27 cellular contexts compared by ENCODE assay signal in the genomic region with DNA sequence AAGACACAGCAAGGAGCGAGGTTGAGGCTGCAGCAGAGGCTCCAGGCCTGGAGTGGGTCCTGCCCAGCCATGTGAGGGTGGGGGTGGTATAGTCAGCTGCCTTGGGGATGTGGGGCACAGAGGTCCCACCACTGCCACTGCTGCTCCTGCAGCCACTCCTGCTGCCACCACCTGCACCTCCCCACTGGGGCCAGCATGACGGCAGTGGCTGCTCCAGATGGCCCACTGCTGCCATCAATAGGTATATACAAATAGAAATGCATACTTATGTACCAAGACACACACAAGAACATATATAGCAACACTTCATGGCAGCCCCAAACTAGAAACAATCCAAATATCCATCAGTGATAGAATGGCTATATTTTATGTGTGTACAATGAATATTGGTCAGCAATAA.
"Had no signal": no experiment of that assay in that cellular context is flagged by ENCODE, and none has a peak within 500 bp of the region (broad histone marks: within the 10 kb centered on the region; RNA-seq: fewer than 3 reads in every experiment).

No MANE protein-coding gene starts in this region.

- ATAC-seq: heart left ventricle; left lobe of liver; mucosa of descending colon; natural killer cell treated with Interleukin-12 subunit alpha and Interleukin-12 subunit beta and Interleukin-15 and Interleukin-18, amount 100 ng/mL, for 72 hours; sciatic nerve had no signal

- DNase-seq: dermis blood vessel endothelial cell; effector memory CD4-positive, alpha-beta T cell; heart left ventricle; kidney; mucosa of descending colon; naive B cell; stimulated activated CD4-positive, alpha-beta T cell treated with anti-CD3 and anti-CD28 coated beads, Interleukin-12 subunit alpha, Interleukin-12 subunit beta, amount 100 ng/mL, for 4 hours; stimulated activated CD4-positive, alpha-beta T cell treated with anti-CD3 and anti-CD28 coated beads, Interleukin-1b, Interleukin-23, amount 100 ng/mL, for 48 hours; stimulated activated CD4-positive, alpha-beta T cell treated with anti-CD3 and anti-CD28 coated beads, Interleukin-4, amount 100 ng/mL, for 1 hour; stimulated activated CD8-positive, alpha-beta memory T cell treated with anti-CD3 and anti-CD28 coated beads, Interleukin-4, amount 100 ng/mL, for 48 hours; stimulated activated naive CD4-positive, alpha-beta T cell treated with Interleukin-2 at 50 U/mL for 16 hours; uterus had no signal

- H3K9me3 Mint-ChIP-seq: mesothelial cell of epicardium; natural killer cell treated with Interleukin-12 subunit alpha and Interleukin-12 subunit beta and Interleukin-15 and Interleukin-18, amount 100 ng/mL, for 72 hours; neural crest cell had no signal

- H3K9me3 ChIP-seq: heart left ventricle, mucosa of descending colon, thoracic aorta, tibial nerve, upper lobe of left lung, uterus had no signal

- H3K36me3 ChIP-seq: heart left ventricle, thoracic aorta, tibial nerve, upper lobe of left lung, uterus had no signal

- H3K4me3 ChIP-seq: coronary artery, heart left ventricle, hepatocyte, lung, mucosa of descending colon, smooth muscle cell, thoracic aorta, tibial nerve, upper lobe of left lung, uterus had no signal

- H3K4me1 Mint-ChIP-seq: memory B cell, mesothelial cell of epicardium had no signal

- H3K27ac ChIP-seq: coronary artery, heart left ventricle, hepatocyte, parathyroid adenoma, thoracic aorta, tibial nerve, upper lobe of left lung, uterus had no signal

- H3K4me1 ChIP-seq: heart left ventricle, parathyroid adenoma, upper lobe of left lung, uterus had no signal

- H3K4me3 Mint-ChIP-seq: memory B cell; mesothelial cell of epicardium; naive B cell; natural killer cell treated with Interleukin-12 subunit alpha and Interleukin-12 subunit beta and Interleukin-15 and Interleukin-18, amount 100 ng/mL, for 72 hours; neural crest cell had no signal

- H3K27me3 Mint-ChIP-seq: memory B cell; naive B cell; natural killer cell treated with Interleukin-12 subunit alpha and Interleukin-12 subunit beta and Interleukin-15 and Interleukin-18, amount 100 ng/mL, for 72 hours; progenitor cell of endocrine pancreas had no signal

- H3K27ac Mint-ChIP-seq: memory B cell; mesothelial cell of epicardium; naive B cell; natural killer cell treated with Interleukin-12 subunit alpha and Interleukin-12 subunit beta and Interleukin-15 and Interleukin-18, amount 100 ng/mL, for 72 hours; progenitor cell of endocrine pancreas had no signal

- H3K4me2 ChIP-seq: hepatocyte, smooth muscle cell had no signal

- H3K9ac ChIP-seq: parathyroid adenoma had no signal

- H2AFZ ChIP-seq: hepatocyte, parathyroid adenoma had no signal

- H3K36me3 Mint-ChIP-seq: memory B cell; mesothelial cell of epicardium; natural killer cell treated with Interleukin-12 subunit alpha and Interleukin-12 subunit beta and Interleukin-15 and Interleukin-18, amount 100 ng/mL, for 72 hours had no signal

- H3K27me3 ChIP-seq: heart left ventricle, hepatocyte, tibial nerve, upper lobe of left lung, uterus had no signal
